ENCODE assay signal across 19 cellular contexts in genomic region chr9:123912167-123912897, GRCh38.
"Had no signal": no experiment of that assay in that cellular context is flagged by ENCODE, and none has a peak within 500 bp of the region (broad histone marks: within the 10 kb centered on the region; RNA-seq: fewer than 3 reads in every experiment).

No MANE protein-coding gene starts in this region.

- H3K36me3 ChIP-seq: transverse colon, vagina had no signal

- H3K4me1 ChIP-seq: foreskin keratinocyte had no signal

- H3K27ac Mint-ChIP-seq: activated naive CD8-positive, alpha-beta T cell treated with anti-CD3 and anti-CD28 coated beads, Interleukin-2, amount 10 ng/mL, durations not matched to agents 7 days and 5 days; immature natural killer cell had no signal

- H3K27me3 Mint-ChIP-seq: activated naive CD8-positive, alpha-beta T cell treated with anti-CD3 and anti-CD28 coated beads, Interleukin-2, amount 10 ng/mL, durations not matched to agents 7 days and 5 days; naive thymus-derived CD8-positive, alpha-beta T cell had no signal

- H3K4me3 ChIP-seq: mucosa of descending colon, transverse colon, vagina had no signal

- H3K27ac ChIP-seq: foreskin keratinocyte, transverse colon, vagina had no signal

- H3K4me1 Mint-ChIP-seq: activated naive CD8-positive, alpha-beta T cell treated with anti-CD3 and anti-CD28 coated beads, Interleukin-2, amount 10 ng/mL, durations not matched to agents 7 days and 5 days had no signal

- H3K4me3 Mint-ChIP-seq: activated naive CD8-positive, alpha-beta T cell treated with anti-CD3 and anti-CD28 coated beads, Interleukin-2, amount 10 ng/mL, durations not matched to agents 7 days and 5 days; immature natural killer cell; naive thymus-derived CD8-positive, alpha-beta T cell had no signal

- ATAC-seq: foreskin keratinocyte; mucosa of descending colon; naive thymus-derived CD8-positive, alpha-beta T cell; stimulated activated naive CD8-positive, alpha-beta T cell treated with anti-CD3 and anti-CD28 coated beads, Interleukin-15, Interleukin-2, amounts not matched to agents 100 U/mL and 50 U/mL, for 24 hours had no signal

- H3K27me3 ChIP-seq: foreskin keratinocyte, transverse colon, vagina had no signal

- H3K9me3 ChIP-seq: mucosa of descending colon, transverse colon, vagina had no signal

- DNase-seq: activated CD4-positive, CD25-positive, alpha-beta regulatory T cell treated with anti-CD3 and anti-CD28 coated beads, Interleukin-2, amount 50 U/mL, for 72 hours; activated naive CD4-positive, alpha-beta T cell; activated naive CD8-positive, alpha-beta T cell treated with anti-CD3 and anti-CD28 coated beads, Interleukin-2, amount 10 ng/mL, durations not matched to agents 7 days and 5 days; activated T-cell treated with anti-CD3 and anti-CD28 coated beads for 4 hours; anterior cingulate cortex; cerebellar nuclear complex; effector CD8-positive, alpha-beta T cell; foreskin keratinocyte; glutamatergic neuron; hypothalamus; immature natural killer cell; mammary epithelial cell; mucosa of descending colon; naive thymus-derived CD8-positive, alpha-beta T cell; posterior cingulate gyrus; small intestine; stimulated activated naive CD8-positive, alpha-beta T cell treated with anti-CD3 and anti-CD28 coated beads, Interleukin-15, Interleukin-2, amounts not matched to agents 100 U/mL and 50 U/mL, for 24 hours; transverse colon had no signal
